In genomic region chr22:31661851-31662667, GRCh38 we compare ENCODE assay signal across 8 cellular contexts. TPM values are rescaled to one million over a fixed set of nuclear protein-coding genes. Genes with fewer than 3 reads are reported as not detected.
A peak's percentile ranks its signal among the peaks of the same experiment; 100 is the strongest.
DNase-seq lines count a peak whose midpoint lies in the region; TF ChIP-seq lines count a peak whose summit lies in the region.

Gene PISD (minus strand): TSS chr22:31662215. CDS start chr22:31662208, 7 bp downstream.

- H2BK12ac ChIP-seq in H9 (ENCODE audit: insufficient read length, low read depth, low read length), result no peak within 1 kb of the TSS

- H3K27me3 Mint-ChIP-seq in H9 (ENCODE audit: low read depth) (peaks cover 4% of the 10 kb centered on the region), neural crest cell (ENCODE audit: low read depth) (peaks cover 11% of the 10 kb centered on the region)

- H2AK5ac ChIP-seq in H9 (ENCODE audit: insufficient read length, low read length), result no peak within 1 kb of the TSS

- WGBS in H9 (ENCODE audit: extremely low coverage, insufficient read length, low lambda C conversion rate), result no CpG with 5 or more reads among the region's 52 CpGs

- H3K79me1 ChIP-seq in H9 (ENCODE audit: insufficient read depth, low read depth, low read length, poor library complexity, severe bottlenecking), result peaks cover 11% of the 10 kb centered on the region

- no peak within 1 kb of the TSS for H3K23ac ChIP-seq in H9 (ENCODE audit: insufficient read length, low read depth, low read length)

- H3K9me3 ChIP-seq in H9 (ENCODE audit: control insufficient read depth, low read depth, low read length), result no peaks in the 10 kb centered on the region
- H3K9me3 ChIP-seq in MM.1S (replicated peaks; ENCODE audit: insufficient read depth, low read length), result no peaks in the 10 kb centered on the region
- H3K9me3 ChIP-seq in stomach smooth muscle (ENCODE audit: control insufficient read depth in 2 of 2, low read length in 2 of 2), result no peaks in the 10 kb centered on the region

- peak within 1 kb of the TSS; percentile 7 for H4K5ac ChIP-seq in H9 (ENCODE audit: insufficient read length, low read depth, low read length)

- H4K20me1 ChIP-seq in H9 (ENCODE audit: control insufficient read depth, insufficient read depth, insufficient read length) (no peaks in the 10 kb centered on the region), MM.1S (ENCODE audit: insufficient read depth, low read length) (0 out of 2 replicates have a peak, but pooled peaks cover 3% of the 10 kb centered on the region)

- no peak within 1 kb of the TSS for H4K8ac ChIP-seq in H9 (replicated peaks; ENCODE audit: insufficient read length, low read depth, low read length)

- peak; percentile 97 for DNase-seq in ELR (ENCODE audit: low read depth)
- DNase-seq in H9, result peak; percentile 96
- peak; percentile 99 for DNase-seq in MM.1S
- DNase-seq in SIG-M5 (lab: John Stamatoyannopoulos, UW), result peak; percentile 71
- peak; percentile 95 for DNase-seq in activated gamma-delta T cell treated with Interleukin-2 at 50 U/mL for 16 hours
- DNase-seq in fibroblast of villous mesenchyme (ENCODE audit: low read depth), result peak; percentile 95
- peak; percentile 92 for DNase-seq in neural crest cell (ENCODE audit: low read depth, low spot score)

- H3K79me2 ChIP-seq in H9 (ENCODE audit: insufficient read depth, low read length) (peaks cover 28% of the 10 kb centered on the region; the same call in 1 of the 2 replicates), MM.1S (ENCODE audit: low read length) (peaks cover 48% of the 10 kb centered on the region)

- no peaks in the 10 kb centered on the region for H3K36me3 ChIP-seq in MM.1S (replicated peaks; ENCODE audit: insufficient read depth, low read length)
- H3K36me3 ChIP-seq in stomach smooth muscle (ENCODE audit: control insufficient read depth in 2 of 2, insufficient read depth in 2 of 2, low read length in 2 of 2), result no peaks in the 10 kb centered on the region

- no peak within 1 kb of the TSS for H3T11ph ChIP-seq in H9 (ENCODE audit: low read length)

- peak within 1 kb of the TSS; percentile 71; the same call in 1 of the 2 replicates for H3K14ac ChIP-seq in H9 (ENCODE audit: insufficient read depth, low read length)

- peak within 1 kb of the TSS; percentile 83 for H3K4me2 ChIP-seq in H9 (ENCODE audit: insufficient read depth, insufficient read length, low read length)
- peak within 1 kb of the TSS; percentile 95 for H3K4me2 ChIP-seq in MM.1S (ENCODE audit: low read depth, low read length)

- no peak within 1 kb of the TSS for H3K4ac ChIP-seq in H9 (ENCODE audit: low read depth, low read length)

- H3K4me1 Mint-ChIP-seq in H9, result peaks cover 11 to 14% of the 10 kb centered on the region in 2 experiments
- H3K4me1 Mint-ChIP-seq in neural crest cell, result peaks cover 19% of the 10 kb centered on the region

- peaks cover 3% of the 10 kb centered on the region for H3K23me2 ChIP-seq in H9 (ENCODE audit: insufficient read length, low read depth, low read length, poor library complexity, severe bottlenecking)

- no peak within 1 kb of the TSS for H2BK120ac ChIP-seq in H9 (ENCODE audit: low read depth, low read length, poor library complexity, severe bottlenecking)

- H3K9ac ChIP-seq in H9 (ENCODE audit: extremely low read depth, insufficient read length, low read length), result peak within 1 kb of the TSS; percentile 87
- peak within 1 kb of the TSS; percentile 73 for H3K9ac ChIP-seq in MM.1S (ENCODE audit: low read length)
- H3K9ac ChIP-seq in stomach smooth muscle (ENCODE audit: low read length in 2 of 2), result peak within 1 kb of the TSS; percentile 87 to 94

- H3K56ac ChIP-seq in H9 (ENCODE audit: insufficient read length, low read depth, low read length), result no peak within 1 kb of the TSS

- no peak within 1 kb of the TSS for H2AFZ ChIP-seq in H9 (ENCODE audit: low read length)
- peak within 1 kb of the TSS; percentile 94 for H2AFZ ChIP-seq in MM.1S (ENCODE audit: low read length)

- H3K27ac ChIP-seq in H9 (ENCODE audit: insufficient read length, low read depth, low read length) (no peak within 1 kb of the TSS), MM.1S (ENCODE audit: low read length) (peak within 1 kb of the TSS; percentile 53), stomach smooth muscle (ENCODE audit: low read length) (peak within 1 kb of the TSS; percentile 49)

- H4K91ac ChIP-seq in H9 (ENCODE audit: insufficient read length, low read depth, low read length), result no peak within 1 kb of the TSS

- no peak within 1 kb of the TSS for H2BK5ac ChIP-seq in H9 (ENCODE audit: insufficient read length, low read length)

- no peaks in the 10 kb centered on the region for H3K9me3 Mint-ChIP-seq in H9
- H3K9me3 Mint-ChIP-seq in neural crest cell, result no peaks in the 10 kb centered on the region

- H2BK20ac ChIP-seq in H9 (ENCODE audit: low read depth, low read length, poor library complexity, severe bottlenecking), result no peak within 1 kb of the TSS

- H3K4me3 Mint-ChIP-seq in H9 (peak within 1 kb of the TSS; percentile 91 to 99), neural crest cell (peak within 1 kb of the TSS; percentile 95)

- H3K4me3 ChIP-seq in MM.1S (ENCODE audit: low read length), result peak within 1 kb of the TSS; percentile 89
- H3K4me3 ChIP-seq in fibroblast of villous mesenchyme (ENCODE audit: low read depth, low read length), result peak within 1 kb of the TSS; percentile 99
- H3K4me3 ChIP-seq in stomach smooth muscle (ENCODE audit: low read length in 2 of 2), result peak within 1 kb of the TSS; percentile 98 to 100

- H2BK15ac ChIP-seq in H9 (ENCODE audit: low read depth, low read length), result no peak within 1 kb of the TSS

- no peaks in the 10 kb centered on the region for H3K4me1 ChIP-seq in H9 (ENCODE audit: insufficient read depth, low read length)
- H3K4me1 ChIP-seq in MM.1S (ENCODE audit: low read length), result peaks cover 15% of the 10 kb centered on the region
- peaks cover 15% of the 10 kb centered on the region for H3K4me1 ChIP-seq in stomach smooth muscle (ENCODE audit: control insufficient read depth, insufficient read depth, low read length)

- H3K9me2 ChIP-seq in MM.1S (replicated peaks; ENCODE audit: insufficient read depth, low read length), result no peaks in the 10 kb centered on the region

- peak within 1 kb of the TSS; percentile 96 to 99 (median 97) for H3K27ac Mint-ChIP-seq in H9
- H3K27ac Mint-ChIP-seq in neural crest cell (ENCODE audit: unreplicated experiment), result peak within 1 kb of the TSS; percentile 97

- H3F3A ChIP-seq in MM.1S (ENCODE audit: insufficient read depth, low read length), result peaks cover 8% of the 10 kb centered on the region

- H3K36me3 Mint-ChIP-seq in H9 (ENCODE audit: insufficient read depth in 1 of 3, low read depth in 3 of 3) (no peaks in the 10 kb centered on the region), neural crest cell (ENCODE audit: low read depth) (no peaks in the 10 kb centered on the region)

- TF ChIP-seq CTCF in H9 (conservative IDR thresholded peaks at IDR 0.05) (no peak), MM.1S (IDR thresholded peaks at IDR 0.05; ENCODE audit: low read length) (no peak), fibroblast of villous mesenchyme (IDR thresholded peaks at IDR 0.05; ENCODE audit: insufficient read depth, low read depth, low read length) (no peak), neural crest cell (conservative IDR thresholded peaks at IDR 0.05) (no peak)

- H3K27me3 ChIP-seq in H9 (ENCODE audit: insufficient read depth, low read length), result no peaks in the 10 kb centered on the region
- H3K27me3 ChIP-seq in MM.1S (replicated peaks; ENCODE audit: insufficient read depth, low read length), result no peaks in the 10 kb centered on the region
- H3K27me3 ChIP-seq in stomach smooth muscle (ENCODE audit: control insufficient read depth in 1 of 2, insufficient read depth in 2 of 2, low read length in 2 of 2), result no peaks in the 10 kb centered on the region

- H3K18ac ChIP-seq in H9 (ENCODE audit: insufficient read length, low read depth, low read length), result peak within 1 kb of the TSS; percentile 79

RNA-seq across cellular contexts. Expression of gene PISD, which starts in this region (rescaled TPM):
- total RNA-seq in H9 (2021) (55.9 and 62.0 TPM in 2 replicates), fibroblast of villous mesenchyme (40.6 and 56.6 TPM in 2 replicates), neural crest cell (29.0 and 29.2 TPM in 2 replicates)
